ENCODE assay signal across 1 cellular context in genomic region chr1:4267381-4268261, GRCh38.
TF ChIP-seq lines count a peak whose summit lies in the region.

No MANE protein-coding gene starts in this region.

TF ChIP-seq in HepG2, 621 proteins besides CTCF, POLR2A, EP300 and RAD21 (continued from another document and continues in another):
- peak; percentile 97 for TF ChIP-seq THRA (CRISPR knock-in tag; IDR thresholded peaks at IDR 0.05; ENCODE audit: borderline replicate concordance)
- TF ChIP-seq ZFP90 (CRISPR knock-in tag; IDR thresholded peaks at IDR 0.05; ENCODE audit: borderline replicate concordance): no peak
- TF ChIP-seq ZNF646 (CRISPR knock-in tag; IDR thresholded peaks at IDR 0.05): no peak
- TF ChIP-seq GLMP (CRISPR knock-in tag; IDR thresholded peaks at IDR 0.05; ENCODE audit: borderline replicate concordance): no peak
- peak; percentile 39; the same call in 1 of the 2 replicates for TF ChIP-seq TOPORS (CRISPR knock-in tag; IDR thresholded peaks at IDR 0.05)
- TF ChIP-seq KLF16 (CRISPR knock-in tag; IDR thresholded peaks at IDR 0.05): peak in 1 of 2 experiments; percentile 66; a peak in 1 of 4 replicates
- TF ChIP-seq RCOR2 (CRISPR knock-in tag; IDR thresholded peaks at IDR 0.05): peak; percentile 68
- TF ChIP-seq ZNF501 (CRISPR knock-in tag; IDR thresholded peaks at IDR 0.05): peak; percentile 20; the same call in 1 of the 2 replicates
- TF ChIP-seq ZNF20 (CRISPR knock-in tag; IDR thresholded peaks at IDR 0.05): no peak
- TF ChIP-seq ZNF329 (CRISPR knock-in tag; IDR thresholded peaks at IDR 0.05; ENCODE audit: low read depth): no peak
- TF ChIP-seq TFE3 (CRISPR knock-in tag; IDR thresholded peaks at IDR 0.05): peak; percentile 92
- TF ChIP-seq ZNF577 (CRISPR knock-in tag; IDR thresholded peaks at IDR 0.05; ENCODE audit: borderline replicate concordance, low read depth): no peak
- no peak for TF ChIP-seq ZBTB37 (CRISPR knock-in tag; IDR thresholded peaks at IDR 0.05)
- TF ChIP-seq NFE2L1 (CRISPR knock-in tag; IDR thresholded peaks at IDR 0.05; ENCODE audit: borderline replicate concordance): no peak
- TF ChIP-seq SP1 (IDR thresholded peaks at IDR 0.05): no peak
- no peak for TF ChIP-seq SP1 (CRISPR knock-in tag; IDR thresholded peaks at IDR 0.05)
- peak; percentile 47; the same call in 1 of the 2 replicates for TF ChIP-seq PATZ1 (CRISPR knock-in tag; IDR thresholded peaks at IDR 0.05)
- TF ChIP-seq ZNF556 (CRISPR knock-in tag; IDR thresholded peaks at IDR 0.05; ENCODE audit: borderline replicate concordance): peak; percentile 39; the same call in 1 of the 2 replicates
- peak; percentile 97 for TF ChIP-seq MED8 (CRISPR knock-in tag; IDR thresholded peaks at IDR 0.05; ENCODE audit: insufficient replicate concordance)
- peak; percentile 58; the same call in 1 of the 2 replicates for TF ChIP-seq ZNF605 (CRISPR knock-in tag; IDR thresholded peaks at IDR 0.05)
- TF ChIP-seq ZNF740 (CRISPR knock-in tag; IDR thresholded peaks at IDR 0.05): no peak
- no peak for TF ChIP-seq ZNF816 (CRISPR knock-in tag; IDR thresholded peaks at IDR 0.05; ENCODE audit: borderline replicate concordance)
- TF ChIP-seq ZBTB14 (CRISPR knock-in tag; IDR thresholded peaks at IDR 0.05): no peak
- TF ChIP-seq AKAP8 (CRISPR knock-in tag; IDR thresholded peaks at IDR 0.05): peak; percentile 33; the same call in 1 of the 2 replicates
- no peak for TF ChIP-seq MAF1 (CRISPR knock-in tag; IDR thresholded peaks at IDR 0.05; ENCODE audit: borderline replicate concordance)
- TF ChIP-seq HIVEP1 (CRISPR knock-in tag; IDR thresholded peaks at IDR 0.05): peak; percentile 37; the same call in 1 of the 2 replicates
- no peak for TF ChIP-seq REXO4 (CRISPR knock-in tag; IDR thresholded peaks at IDR 0.05; ENCODE audit: borderline replicate concordance)
- TF ChIP-seq ZMYM4 (CRISPR knock-in tag; IDR thresholded peaks at IDR 0.05): peak; percentile 76
- TF ChIP-seq HMGXB3 (CRISPR knock-in tag; IDR thresholded peaks at IDR 0.05; ENCODE audit: borderline replicate concordance): no peak
- no peak for TF ChIP-seq IRX3 (CRISPR knock-in tag; IDR thresholded peaks at IDR 0.05; ENCODE audit: borderline replicate concordance, low read depth)
- peak; percentile 81; the same call in 1 of the 2 replicates for TF ChIP-seq MIXL1 (CRISPR knock-in tag; IDR thresholded peaks at IDR 0.05)
- TF ChIP-seq ZNF34 (CRISPR knock-in tag; IDR thresholded peaks at IDR 0.05; ENCODE audit: borderline replicate concordance): no peak
- TF ChIP-seq ZNF225 (CRISPR knock-in tag; IDR thresholded peaks at IDR 0.05): no peak
- TF ChIP-seq FOXO1 (CRISPR knock-in tag; IDR thresholded peaks at IDR 0.05): peak; percentile 74; the same call in 1 of the 2 replicates
- no peak for TF ChIP-seq ZBTB21 (CRISPR knock-in tag; IDR thresholded peaks at IDR 0.05)
- no peak for TF ChIP-seq FOXM1 (CRISPR knock-in tag; IDR thresholded peaks at IDR 0.05)
- peak; percentile 53; the same call in 1 of the 2 replicates for TF ChIP-seq NR2F2 (IDR thresholded peaks at IDR 0.05; ENCODE audit: borderline replicate concordance, low read depth)
- peak; percentile 79; the same call in 1 of the 2 replicates for TF ChIP-seq HNRNPL (IDR thresholded peaks at IDR 0.05; ENCODE audit: low read depth, low read length)
